ENCODE assay signal across 13 cellular contexts in genomic region chr7:24922099-24922773, GRCh38. TPM values are rescaled to one million over a fixed set of nuclear protein-coding genes. Genes with fewer than 3 reads are reported as not detected.
DNase-seq lines count a peak whose midpoint lies in the region; ATAC-seq and TF ChIP-seq lines count a peak whose summit lies in the region.
"Had no signal": no experiment of that assay in that cellular context is flagged by ENCODE, and none has a peak within 500 bp of the region (broad histone marks: within the 10 kb centered on the region; RNA-seq: fewer than 3 reads in every experiment).

No MANE protein-coding gene starts in this region.

- 59 to 64% methylated on average over 5 of the region's 5 CpGs for WGBS in heart right ventricle, 2 donors

- peaks cover 0 to 38% (median 25%) of the 10 kb centered on the region in 9 donors for H3K4me1 ChIP-seq in heart right ventricle

- intact Hi-C loops in heart right ventricle (cut with DNase I) = no loop called here

- CTCF ChIA-PET in activated CD8-positive, alpha-beta T cell treated with anti-CD3 and anti-CD28 coated beads, Interleukin-2, amount 10 ng/mL, durations not matched to agents 7 days and 5 days (lab: Charles Lee) = interaction anchor here (0.6 to 3.5 kb wide), 5 partner anchors 11 to 110 kb away, joined by 3 to 22 read pairs (median 6); partner anchors contain the start of gene OSBPL3

- in situ Hi-C loops in KBM-7 (cut with MboI; ENCODE audit: low pct_unique_long_range_greater_than_20kb, low sequenced_read_pairs) = no loop called here

- POLR2A ChIA-PET in activated CD8-positive, alpha-beta T cell treated with anti-CD3 and anti-CD28 coated beads, Interleukin-2, amount 10 ng/mL, durations not matched to agents 7 days and 5 days (lab: Charles Lee) = interaction anchor here (1.3 to 1.5 kb wide), 2 partner anchors 12 to 57 kb away, joined by 3 to 5 read pairs; no protein-coding TSS in a partner anchor

- H3K27ac ChIP-seq in heart right ventricle = peak overlapping the region in 6 of 10 donors; percentile 13 to 53 (median 26)
- H3K27ac ChIP-seq: BLaER1 treated with 17β-estradiol and CSF1 and Interleukin-3, amounts not matched to agents 10 nM and 100 nM had no signal

- ATAC-seq in stimulated activated naive CD8-positive, alpha-beta T cell treated with anti-CD3 and anti-CD28 coated beads, Interleukin-15, Interleukin-2, amounts not matched to agents 100 U/mL and 50 U/mL, for 24 hours = no peak
- no peak for ATAC-seq in activated CD8-positive, alpha-beta T cell treated with anti-CD3 and anti-CD28 coated beads, Interleukin-2, amount 10 ng/mL, durations not matched to agents 7 days and 5 days
- ATAC-seq in heart right ventricle = peak in 3 of 8 donors; percentile 45 to 55 (median 54)
- no peak for ATAC-seq in activated naive CD4-positive, alpha-beta T cell treated with anti-CD3 and anti-CD28 coated beads, Interleukin-2, amount 50 U/mL, for 72 hours
- ATAC-seq in HG02885 (IDR thresholded peaks at IDR 0.05; ENCODE audit: poor library complexity, unreplicated experiment) = no peak
- ATAC-seq in GM18511 (IDR thresholded peaks at IDR 0.05; ENCODE audit: unreplicated experiment) = no peak

- H3K4me1 Mint-ChIP-seq in stimulated activated naive CD8-positive, alpha-beta T cell treated with anti-CD3 and anti-CD28 coated beads, Interleukin-15, Interleukin-2, amounts not matched to agents 100 ng/mL and 50 ng/mL, for 24 hours (ENCODE audit: low read depth) = peaks cover under 1% of the 10 kb centered on the region
- H3K4me1 Mint-ChIP-seq in activated CD8-positive, alpha-beta T cell treated with anti-CD3 and anti-CD28 coated beads, Interleukin-2, amount 10 ng/mL, durations not matched to agents 7 days and 5 days (ENCODE audit: low read depth) = peaks cover 91% of the 10 kb centered on the region

- DNase-seq in stimulated activated naive CD8-positive, alpha-beta T cell treated with anti-CD3 and anti-CD28 coated beads, Interleukin-15, Interleukin-2, amounts not matched to agents 100 U/mL and 50 U/mL, for 24 hours = no peak
- no peak for DNase-seq in activated CD8-positive, alpha-beta T cell treated with anti-CD3 and anti-CD28 coated beads, Interleukin-2, amount 10 ng/mL, durations not matched to agents 7 days and 5 days
- DNase-seq in heart right ventricle = no peak
- no peak for DNase-seq in KBM-7
- DNase-seq in activated naive CD4-positive, alpha-beta T cell treated with anti-CD3 and anti-CD28 coated beads, Interleukin-2, amount 50 U/mL, for 72 hours (ENCODE audit: low spot score in 2 of 2) = no peak
- DNase-seq: activated CD8-positive, alpha-beta memory T cell treated with anti-CD3 and anti-CD28 coated beads, Interleukin-2, amount 50 U/mL, for 48 hours; midbrain; NCI-H1436; NCI-H748 treated with DMSO at 0.1 percent for 48 hours had no signal

- no peaks in the 10 kb centered on the region for H3K36me3 Mint-ChIP-seq in stimulated activated naive CD8-positive, alpha-beta T cell treated with anti-CD3 and anti-CD28 coated beads, Interleukin-15, Interleukin-2, amounts not matched to agents 100 ng/mL and 50 ng/mL, for 24 hours (ENCODE audit: low read depth)
- peaks cover 29% of the 10 kb centered on the region for H3K36me3 Mint-ChIP-seq in activated CD8-positive, alpha-beta T cell treated with anti-CD3 and anti-CD28 coated beads, Interleukin-2, amount 10 ng/mL, durations not matched to agents 7 days and 5 days (ENCODE audit: low read depth)
- peaks cover 0 to 9% of the 10 kb centered on the region in 2 donors for H3K36me3 Mint-ChIP-seq in activated naive CD4-positive, alpha-beta T cell treated with anti-CD3 and anti-CD28 coated beads, Interleukin-2, amount 50 U/mL, for 72 hours

- no peak for TF ChIP-seq CTCF in heart right ventricle (IDR thresholded peaks at IDR 0.05)

- no peaks in the 10 kb centered on the region for H3K27me3 Mint-ChIP-seq in stimulated activated naive CD8-positive, alpha-beta T cell treated with anti-CD3 and anti-CD28 coated beads, Interleukin-15, Interleukin-2, amounts not matched to agents 100 ng/mL and 50 ng/mL, for 24 hours
- H3K27me3 Mint-ChIP-seq in activated CD8-positive, alpha-beta T cell treated with anti-CD3 and anti-CD28 coated beads, Interleukin-2, amount 10 ng/mL, durations not matched to agents 7 days and 5 days (ENCODE audit: low read depth) = no peaks in the 10 kb centered on the region

- peak overlapping the region; percentile 89 for H3K27ac Mint-ChIP-seq in stimulated activated naive CD8-positive, alpha-beta T cell treated with anti-CD3 and anti-CD28 coated beads, Interleukin-15, Interleukin-2, amounts not matched to agents 100 ng/mL and 50 ng/mL, for 24 hours
- H3K27ac Mint-ChIP-seq in activated CD8-positive, alpha-beta T cell treated with anti-CD3 and anti-CD28 coated beads, Interleukin-2, amount 10 ng/mL, durations not matched to agents 7 days and 5 days = peak overlapping the region; percentile 94
- peak overlapping the region in 1 of 2 donors; percentile 5 for H3K27ac Mint-ChIP-seq in activated naive CD4-positive, alpha-beta T cell treated with anti-CD3 and anti-CD28 coated beads, Interleukin-2, amount 50 U/mL, for 72 hours

- H3K4me3 ChIP-seq in heart right ventricle = no peak overlapping the region
- H3K4me3 ChIP-seq: BLaER1 treated with 17β-estradiol and CSF1 and Interleukin-3, amounts not matched to agents 10 nM and 100 nM had no signal

- no peaks in the 10 kb centered on the region for H3K9me3 ChIP-seq in heart right ventricle

- peak overlapping the region; percentile 3 for H3K4me3 Mint-ChIP-seq in stimulated activated naive CD8-positive, alpha-beta T cell treated with anti-CD3 and anti-CD28 coated beads, Interleukin-15, Interleukin-2, amounts not matched to agents 100 ng/mL and 50 ng/mL, for 24 hours
- no peak overlapping the region for H3K4me3 Mint-ChIP-seq in activated CD8-positive, alpha-beta T cell treated with anti-CD3 and anti-CD28 coated beads, Interleukin-2, amount 10 ng/mL, durations not matched to agents 7 days and 5 days

- H3K9me3 Mint-ChIP-seq in stimulated activated naive CD8-positive, alpha-beta T cell treated with anti-CD3 and anti-CD28 coated beads, Interleukin-15, Interleukin-2, amounts not matched to agents 100 ng/mL and 50 ng/mL, for 24 hours = no peaks in the 10 kb centered on the region
- H3K9me3 Mint-ChIP-seq in activated CD8-positive, alpha-beta T cell treated with anti-CD3 and anti-CD28 coated beads, Interleukin-2, amount 10 ng/mL, durations not matched to agents 7 days and 5 days (ENCODE audit: insufficient read depth) = no peaks in the 10 kb centered on the region
- no peaks in the 10 kb centered on the region for H3K9me3 Mint-ChIP-seq in activated naive CD4-positive, alpha-beta T cell treated with anti-CD3 and anti-CD28 coated beads, Interleukin-2, amount 50 U/mL, for 72 hours

- no peaks in the 10 kb centered on the region for H3K27me3 ChIP-seq in heart right ventricle
- H3K27me3 ChIP-seq: BLaER1 treated with 17β-estradiol and CSF1 and Interleukin-3, amounts not matched to agents 10 nM and 100 nM had no signal

- no peaks in the 10 kb centered on the region for H3K36me3 ChIP-seq in heart right ventricle
- H3K36me3 ChIP-seq: BLaER1 treated with 17β-estradiol and CSF1 and Interleukin-3, amounts not matched to agents 10 nM and 100 nM had no signal

RNA-seq across cellular contexts. Expression of gene OSBPL3, which starts 57.7 kb away (rescaled TPM):
- total RNA-seq in activated CD8-positive, alpha-beta T cell treated with anti-CD3 and anti-CD28 coated beads, Interleukin-2, amount 10 ng/mL, durations not matched to agents 7 days and 5 days = 10 to 100 TPM; 73.0 to 83.0 TPM
- 10 to 100 TPM in 1 of 10 donors, 1 to 10 TPM in 9; 1.8 to 10.6 (median 4.6) TPM for total RNA-seq in heart right ventricle
- polyA plus RNA-seq in heart right ventricle = 1 to 10 TPM; 1.2 to 2.5 TPM
- total RNA-seq in activated naive CD4-positive, alpha-beta T cell treated with anti-CD3 and anti-CD28 coated beads, Interleukin-2, amount 50 U/mL, for 72 hours = 10 to 100 TPM; 42.2 to 52.0 TPM
